In the genomic region with DNA sequence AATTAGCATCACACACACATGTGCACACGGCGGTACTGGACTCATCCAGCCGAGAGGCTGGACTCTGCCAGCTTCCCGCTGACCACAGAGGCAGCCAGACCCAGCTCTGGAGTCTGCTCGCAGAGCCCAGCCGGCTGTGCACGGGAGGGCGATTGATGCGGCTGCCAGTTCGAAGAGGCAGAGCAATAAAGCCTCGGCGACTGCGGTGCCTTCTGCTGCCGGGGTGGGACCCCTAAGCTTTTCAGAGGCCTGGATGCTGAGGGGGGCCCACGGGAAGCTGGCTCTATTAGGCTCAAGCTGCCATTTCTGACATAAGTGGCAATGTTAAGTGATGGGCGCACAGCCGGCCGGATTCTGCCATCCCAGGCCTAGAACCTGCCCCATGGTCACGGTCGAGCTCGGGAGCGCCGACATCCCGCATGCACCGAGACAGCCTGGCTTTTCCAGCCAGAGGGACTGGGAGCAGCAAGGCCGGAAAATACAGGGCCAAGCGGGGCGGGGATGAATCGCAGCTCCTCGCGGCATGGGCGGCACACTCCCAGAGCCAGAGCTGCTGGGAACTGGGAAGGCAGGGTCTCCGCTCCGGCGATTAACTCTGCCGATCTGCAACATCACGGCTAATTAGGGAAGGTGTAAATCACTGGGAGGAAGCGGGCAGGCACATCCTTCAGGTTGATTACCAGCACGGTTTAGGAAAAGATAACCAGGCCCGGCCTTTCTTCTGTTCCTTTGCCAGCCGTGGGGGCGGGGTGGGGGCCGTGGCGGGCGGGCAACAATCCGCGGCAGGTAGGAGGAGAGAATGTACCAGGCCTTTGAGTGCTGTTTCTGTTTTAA, we compare ENCODE assay signal across 22 cellular contexts. TPM values are rescaled to one million over a fixed set of nuclear protein-coding genes. Genes with fewer than 3 reads are reported as not detected.
DNase-seq lines count a peak whose midpoint lies in the region; ATAC-seq and TF ChIP-seq lines count a peak whose summit lies in the region.
"Had no signal": no experiment of that assay in that cellular context is flagged by ENCODE, and none has a peak within 500 bp of the region (broad histone marks: within the 10 kb centered on the region; RNA-seq: fewer than 3 reads in every experiment).

No MANE protein-coding gene starts in this region.

- ATAC-seq in CD4-positive, alpha-beta T cell (ENCODE audit: poor library complexity): no peak
- ATAC-seq: activated naive CD4-positive, alpha-beta T cell treated with anti-CD3 and anti-CD28 coated beads, Interleukin-2, amount 50 U/mL, for 72 hours; effector memory CD8-positive, alpha-beta T cell; GM23338; left colon; PC-3; stimulated activated memory B cell treated with anti-CD40 and anti-IgM and Interleukin-4, amounts not matched to agents 10 μg/mL and 1 μg/mL and 100 μg/mL, for 72 hours had no signal

- H3K36me3 ChIP-seq in suprapubic skin (no peaks in the 10 kb centered on the region), MG63 (no peaks in the 10 kb centered on the region), Caco-2 (ENCODE audit: control insufficient read depth, insufficient read depth, low read length) (no peaks in the 10 kb centered on the region)

- BruUV-seq in Caco-2 (replicated peaks; lab: Mats Ljungman, UMichigan): no TSS peak

- H3K4me1 Mint-ChIP-seq in activated CD4-positive, alpha-beta memory T cell treated with anti-CD3 and anti-CD28 coated beads for 36 hours (ENCODE audit: low read depth): no peaks in the 10 kb centered on the region
- H3K4me1 Mint-ChIP-seq in activated CD4-positive, alpha-beta memory T cell treated with anti-CD3 and anti-CD28 coated beads, Interleukin-2, amount 10 ng/mL, durations not matched to agents 7 days and 5 days: no peaks in the 10 kb centered on the region
- peaks cover 18% of the 10 kb centered on the region for H3K4me1 Mint-ChIP-seq in chondrocyte (ENCODE audit: low read depth)
- no peaks in the 10 kb centered on the region for H3K4me1 Mint-ChIP-seq in CD4-positive, alpha-beta T cell (ENCODE audit: low read depth)
- peaks cover 13% of the 10 kb centered on the region for H3K4me1 Mint-ChIP-seq in Caco-2 (ENCODE audit: low read depth, unreplicated experiment)

- no peak overlapping the region for H3K4me3 ChIP-seq in suprapubic skin
- no peak overlapping the region for H3K4me3 ChIP-seq in MG63
- no peak overlapping the region for H3K4me3 ChIP-seq in Caco-2 (ENCODE audit: low read depth, low read length)
- H3K4me3 ChIP-seq: GM23338, tibial nerve had no signal

- TF ChIP-seq POLR2A in suprapubic skin (IDR thresholded peaks at IDR 0.05): no peak

- H3K4me3 Mint-ChIP-seq in activated CD4-positive, alpha-beta memory T cell treated with anti-CD3 and anti-CD28 coated beads for 36 hours: no peak overlapping the region
- no peak overlapping the region for H3K4me3 Mint-ChIP-seq in activated CD4-positive, alpha-beta memory T cell treated with anti-CD3 and anti-CD28 coated beads, Interleukin-2, amount 10 ng/mL, durations not matched to agents 7 days and 5 days
- H3K4me3 Mint-ChIP-seq in chondrocyte (ENCODE audit: unreplicated experiment) (no peak overlapping the region), Caco-2 (ENCODE audit: unreplicated experiment) (no peak overlapping the region)
- H3K4me3 Mint-ChIP-seq in CD4-positive, alpha-beta T cell: no peak overlapping the region
- H3K4me3 Mint-ChIP-seq: effector memory CD8-positive, alpha-beta T cell; GM23338; stimulated activated memory B cell treated with anti-CD40 and anti-IgM and Interleukin-4, amounts not matched to agents 10 μg/mL and 1 μg/mL and 100 μg/mL, for 72 hours had no signal

- no peaks in the 10 kb centered on the region for H3K36me3 Mint-ChIP-seq in activated CD4-positive, alpha-beta memory T cell treated with anti-CD3 and anti-CD28 coated beads for 36 hours
- no peaks in the 10 kb centered on the region for H3K36me3 Mint-ChIP-seq in activated CD4-positive, alpha-beta memory T cell treated with anti-CD3 and anti-CD28 coated beads, Interleukin-2, amount 10 ng/mL, durations not matched to agents 7 days and 5 days (ENCODE audit: low read depth)
- no peaks in the 10 kb centered on the region for H3K36me3 Mint-ChIP-seq in chondrocyte (ENCODE audit: low read depth)
- H3K36me3 Mint-ChIP-seq in CD4-positive, alpha-beta T cell (ENCODE audit: low read depth): no peaks in the 10 kb centered on the region
- peaks cover 4% of the 10 kb centered on the region for H3K36me3 Mint-ChIP-seq in Caco-2 (ENCODE audit: insufficient read depth, unreplicated experiment)
- H3K36me3 Mint-ChIP-seq: activated naive CD4-positive, alpha-beta T cell treated with anti-CD3 and anti-CD28 coated beads, Interleukin-2, amount 50 U/mL, for 72 hours; stimulated activated memory B cell treated with anti-CD40 and anti-IgM and Interleukin-4, amounts not matched to agents 10 μg/mL and 1 μg/mL and 100 μg/mL, for 72 hours had no signal

- H3K27ac ChIP-seq in suprapubic skin: peak overlapping the region; percentile 59
- H3K27ac ChIP-seq in CD4-positive, alpha-beta T cell (ENCODE audit: low read depth, low read length): no peak overlapping the region

- DNase-seq in activated CD4-positive, alpha-beta memory T cell treated with anti-CD3 and anti-CD28 coated beads for 36 hours: peak; percentile 3
- no peak for DNase-seq in activated CD4-positive, alpha-beta memory T cell treated with anti-CD3 and anti-CD28 coated beads, Interleukin-2, amount 10 ng/mL, durations not matched to agents 7 days and 5 days
- DNase-seq in chondrocyte (ENCODE audit: low spot score): peak; percentile 82
- DNase-seq in medulla oblongata (ENCODE audit: extremely low spot score): peak; percentile 59
- DNase-seq in suprapubic skin (ENCODE audit: low spot score in 2 of 2): peak; percentile 61 to 75
- DNase-seq in MG63: no peak
- no peak for DNase-seq in CD4-positive, alpha-beta T cell
- DNase-seq in Caco-2: no peak
- DNase-seq: 8988T; activated CD4-positive, alpha-beta T cell treated with anti-CD3 and anti-CD28 coated beads, Interleukin-2, amount 50 U/mL, for 1 hour; activated T-cell treated with anti-CD3 and anti-CD28 coated beads, Interleukin-2, amount 50 U/mL, for 1 hour; effector memory CD8-positive, alpha-beta T cell; KG1; left colon; NCI-H1048; NCI-H2107; NCI-H69; PC-3 had no signal

- TF ChIP-seq EP300 in suprapubic skin (IDR thresholded peaks at IDR 0.05): no peak

- H3K9me3 ChIP-seq in suprapubic skin: no peaks in the 10 kb centered on the region
- H3K9me3 ChIP-seq in MG63: no peaks in the 10 kb centered on the region
- no peaks in the 10 kb centered on the region for H3K9me3 ChIP-seq in CD4-positive, alpha-beta T cell (ENCODE audit: control insufficient read depth, low read length)
- H3K9me3 ChIP-seq in Caco-2: no peaks in the 10 kb centered on the region
- H3K9me3 ChIP-seq: tibial nerve had no signal

- H3K27ac Mint-ChIP-seq in activated CD4-positive, alpha-beta memory T cell treated with anti-CD3 and anti-CD28 coated beads for 36 hours: no peak overlapping the region
- H3K27ac Mint-ChIP-seq in activated CD4-positive, alpha-beta memory T cell treated with anti-CD3 and anti-CD28 coated beads, Interleukin-2, amount 10 ng/mL, durations not matched to agents 7 days and 5 days: no peak overlapping the region
- H3K27ac Mint-ChIP-seq in chondrocyte (ENCODE audit: unreplicated experiment) (no peak overlapping the region), Caco-2 (ENCODE audit: unreplicated experiment) (no peak overlapping the region)
- no peak overlapping the region for H3K27ac Mint-ChIP-seq in CD4-positive, alpha-beta T cell
- H3K27ac Mint-ChIP-seq: activated naive CD4-positive, alpha-beta T cell treated with anti-CD3 and anti-CD28 coated beads, Interleukin-2, amount 50 U/mL, for 72 hours; effector memory CD8-positive, alpha-beta T cell; GM23338; stimulated activated memory B cell treated with anti-CD40 and anti-IgM and Interleukin-4, amounts not matched to agents 10 μg/mL and 1 μg/mL and 100 μg/mL, for 72 hours had no signal

- H3K27me3 ChIP-seq in suprapubic skin: no peaks in the 10 kb centered on the region
- H3K27me3 ChIP-seq in MG63: no peaks in the 10 kb centered on the region
- H3K27me3 ChIP-seq in CD4-positive, alpha-beta T cell (ENCODE audit: control insufficient read depth, insufficient read depth, low read length): no peaks in the 10 kb centered on the region
- no peaks in the 10 kb centered on the region for H3K27me3 ChIP-seq in Caco-2 (replicated peaks; ENCODE audit: control insufficient read depth, insufficient read depth, low read length)
- H3K27me3 ChIP-seq: tibial nerve had no signal

- CTCF ChIA-PET in activated CD4-positive, alpha-beta memory T cell treated with anti-CD3 and anti-CD28 coated beads for 36 hours (lab: Charles Lee): interaction anchor here (0.9 to 1.5 kb wide), 2 partner anchors 233 to 236 kb away, joined by 3 read pairs; no protein-coding TSS in a partner anchor
- CTCF ChIA-PET in activated CD4-positive, alpha-beta memory T cell treated with anti-CD3 and anti-CD28 coated beads, Interleukin-2, amount 10 ng/mL, durations not matched to agents 7 days and 5 days (lab: Charles Lee): no interaction called here
- CTCF ChIA-PET in CD4-positive, alpha-beta T cell (lab: Charles Lee): no interaction called here
- CTCF ChIA-PET in Caco-2 (lab: Charles Lee): interaction anchor here (1.4 kb wide), 1 partner anchor 138 kb away, joined by 5 read pairs; no protein-coding TSS in a partner anchor

- TF ChIP-seq CTCF in chondrocyte (IDR thresholded peaks at IDR 0.05) (no peak), suprapubic skin (IDR thresholded peaks at IDR 0.05) (no peak), Caco-2 (IDR thresholded peaks at IDR 0.05; ENCODE audit: insufficient read depth in 1 of 2, low read depth in 1 of 2, low read length in 1 of 2, severe bottlenecking in 1 of 2, unreplicated experiment in 1 of 2) (no peak)
- no peak for TF ChIP-seq CTCF in CD4-positive, alpha-beta T cell (IDR thresholded peaks at IDR 0.05)

- H3K9me3 Mint-ChIP-seq in activated CD4-positive, alpha-beta memory T cell treated with anti-CD3 and anti-CD28 coated beads for 36 hours: no peaks in the 10 kb centered on the region
- H3K9me3 Mint-ChIP-seq in activated CD4-positive, alpha-beta memory T cell treated with anti-CD3 and anti-CD28 coated beads, Interleukin-2, amount 10 ng/mL, durations not matched to agents 7 days and 5 days: no peaks in the 10 kb centered on the region
- H3K9me3 Mint-ChIP-seq in chondrocyte (ENCODE audit: low read depth) (no peaks in the 10 kb centered on the region), Caco-2 (ENCODE audit: unreplicated experiment) (no peaks in the 10 kb centered on the region)
- no peaks in the 10 kb centered on the region for H3K9me3 Mint-ChIP-seq in CD4-positive, alpha-beta T cell
- H3K9me3 Mint-ChIP-seq: activated naive CD4-positive, alpha-beta T cell treated with anti-CD3 and anti-CD28 coated beads, Interleukin-2, amount 50 U/mL, for 72 hours; effector memory CD8-positive, alpha-beta T cell; GM23338; stimulated activated memory B cell treated with anti-CD40 and anti-IgM and Interleukin-4, amounts not matched to agents 10 μg/mL and 1 μg/mL and 100 μg/mL, for 72 hours had no signal

- 60% methylated on average over 17 of the region's 47 CpGs for WGBS in suprapubic skin

- H3K4me1 ChIP-seq in suprapubic skin: peaks cover 16% of the 10 kb centered on the region
- H3K4me1 ChIP-seq in Caco-2: peaks cover 14% of the 10 kb centered on the region; the same call in 1 of the 2 replicates

- no peaks in the 10 kb centered on the region for H3K27me3 Mint-ChIP-seq in activated CD4-positive, alpha-beta memory T cell treated with anti-CD3 and anti-CD28 coated beads for 36 hours
- H3K27me3 Mint-ChIP-seq in activated CD4-positive, alpha-beta memory T cell treated with anti-CD3 and anti-CD28 coated beads, Interleukin-2, amount 10 ng/mL, durations not matched to agents 7 days and 5 days: no peaks in the 10 kb centered on the region
- no peaks in the 10 kb centered on the region for H3K27me3 Mint-ChIP-seq in chondrocyte (ENCODE audit: low read depth)
- H3K27me3 Mint-ChIP-seq in CD4-positive, alpha-beta T cell: no peaks in the 10 kb centered on the region
- no peaks in the 10 kb centered on the region for H3K27me3 Mint-ChIP-seq in Caco-2 (ENCODE audit: insufficient read depth, unreplicated experiment)

- POLR2A ChIA-PET in activated CD4-positive, alpha-beta memory T cell treated with anti-CD3 and anti-CD28 coated beads for 36 hours (lab: Charles Lee): no interaction called here
- POLR2A ChIA-PET in activated CD4-positive, alpha-beta memory T cell treated with anti-CD3 and anti-CD28 coated beads, Interleukin-2, amount 10 ng/mL, durations not matched to agents 7 days and 5 days (lab: Charles Lee): no interaction called here
- POLR2A ChIA-PET in CD4-positive, alpha-beta T cell (lab: Charles Lee): no interaction called here
- POLR2A ChIA-PET in Caco-2 (lab: Charles Lee): no interaction called here

- intact Hi-C loops in activated CD4-positive, alpha-beta memory T cell treated with anti-CD3 and anti-CD28 coated beads for 36 hours (cut with micrococcal nuclease): no loop called here
- intact Hi-C loops in CD4-positive, alpha-beta T cell (cut with DNase I, micrococcal nuclease): no loop called here
- intact Hi-C loops in Caco-2 (cut with micrococcal nuclease; ENCODE audit: unreplicated experiment): no loop called here

RNA-seq across cellular contexts. Expression of a gene that starts 57.7 kb away (rescaled TPM):
- 1 to 10 TPM; 5.4 TPM for total RNA-seq in activated CD4-positive, alpha-beta memory T cell treated with anti-CD3 and anti-CD28 coated beads for 36 hours
- under 1 TPM; 0.63 TPM for total RNA-seq in activated CD4-positive, alpha-beta memory T cell treated with anti-CD3 and anti-CD28 coated beads, Interleukin-2, amount 10 ng/mL, durations not matched to agents 7 days and 5 days
- total RNA-seq in chondrocyte (51.4 to 72.7 TPM (median 55.4 TPM) in 3 replicates), suprapubic skin (10 to 100 TPM; 18.6 to 33.6 (median 22.7) TPM), Caco-2 (2022) (48.1 and 55.4 TPM in 2 replicates)
- 15.0 and 23.6 TPM in 2 replicates for total RNA-seq in MG63 (2014; rRNA removed; shearing (Covaris generic); ENCODE audit: low replicate concordance)
- total RNA-seq in CD4-positive, alpha-beta T cell: 1 to 10 TPM; 1.9 to 2.5 TPM

RNA-seq across cellular contexts. Expression of a gene that starts 58.5 kb away (rescaled TPM):
- under 1 TPM; 0.82 to 1.00 TPM for total RNA-seq in activated CD4-positive, alpha-beta memory T cell treated with anti-CD3 and anti-CD28 coated beads for 36 hours
- not detected for total RNA-seq in activated CD4-positive, alpha-beta memory T cell treated with anti-CD3 and anti-CD28 coated beads, Interleukin-2, amount 10 ng/mL, durations not matched to agents 7 days and 5 days
- total RNA-seq in chondrocyte: 5.8 to 11.8 TPM (median 6.5 TPM) in 3 replicates
- total RNA-seq in suprapubic skin: 1 to 10 TPM; 1.2 to 4.4 (median 2.9) TPM
- 5.4 and 9.7 TPM in 2 replicates for total RNA-seq in MG63 (2014; rRNA removed; shearing (Covaris generic); ENCODE audit: low replicate concordance)
- total RNA-seq in CD4-positive, alpha-beta T cell: under 1 TPM; 0.64 to 0.77 TPM
- total RNA-seq in Caco-2 (2022): 3.7 and 3.9 TPM in 2 replicates

Comparison
In these comparisons a context has a peak if more than half of its experiments do, and no peak if none do; other contexts are left out.
1. DNase-seq: peak in activated CD4-positive, alpha-beta memory T cell treated with anti-CD3 and anti-CD28 coated beads for 36 hours (single experiment), chondrocyte (single experiment), medulla oblongata (single experiment) and suprapubic skin (2 of 2); none in activated CD4-positive, alpha-beta memory T cell treated with anti-CD3 and anti-CD28 coated beads, Interleukin-2, amount 10 ng/mL, durations not matched to agents 7 days and 5 days (single experiment), MG63 (single experiment), CD4-positive, alpha-beta T cell (0 of 10) and Caco-2 (0 of 2).
2. CTCF ChIA-PET loops: an anchor here in activated CD4-positive, alpha-beta memory T cell treated with anti-CD3 and anti-CD28 coated beads for 36 hours (0.9 to 1.5 kb wide) and Caco-2 (1.4 kb wide); none called in activated CD4-positive, alpha-beta memory T cell treated with anti-CD3 and anti-CD28 coated beads, Interleukin-2, amount 10 ng/mL, durations not matched to agents 7 days and 5 days and CD4-positive, alpha-beta T cell.